ENCODE assay signal across 20 cellular contexts in the genomic region with DNA sequence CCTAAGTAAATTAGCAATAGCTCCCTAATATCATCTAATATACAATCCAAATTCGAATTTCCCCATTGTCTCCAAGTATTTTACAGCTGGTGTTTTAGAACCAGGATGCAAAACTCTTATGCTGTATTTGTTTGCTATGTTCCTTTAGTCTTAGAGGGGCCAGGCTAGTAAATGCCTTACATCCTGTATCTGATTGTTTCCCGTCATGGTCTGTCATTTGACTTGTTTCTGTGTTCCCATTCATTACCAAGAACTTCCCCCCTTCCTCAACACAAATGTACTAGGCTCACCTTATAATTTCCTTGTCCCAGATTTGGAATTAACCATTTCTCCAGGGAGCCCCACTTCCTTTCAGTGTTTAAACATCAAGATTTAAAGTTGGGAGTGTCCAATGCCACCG. TPM values are rescaled to one million over a fixed set of nuclear protein-coding genes. Genes with fewer than 3 reads are reported as not detected.
DNase-seq lines count a peak whose midpoint lies in the region; ATAC-seq and TF ChIP-seq lines count a peak whose summit lies in the region.
"Had no signal": no experiment of that assay in that cellular context is flagged by ENCODE, and none has a peak within 500 bp of the region (broad histone marks: within the 10 kb centered on the region; RNA-seq: fewer than 3 reads in every experiment).

No MANE protein-coding gene starts in this region.

- H3K9me3 ChIP-seq in heart left ventricle: no peaks in the 10 kb centered on the region
- no peaks in the 10 kb centered on the region for H3K9me3 ChIP-seq in right cardiac atrium (ENCODE audit: control insufficient read depth, low read length)
- no peaks in the 10 kb centered on the region for H3K9me3 ChIP-seq in gastrocnemius medialis
- H3K9me3 ChIP-seq in transverse colon: no peaks in the 10 kb centered on the region
- H3K9me3 ChIP-seq: Caco-2 had no signal

- H3K27ac ChIP-seq in heart left ventricle: peak overlapping the region; percentile 32 to 83 (median 63)
- no peak overlapping the region for H3K27ac ChIP-seq in right cardiac atrium (ENCODE audit: low read length)
- H3K27ac ChIP-seq in gastrocnemius medialis: peak overlapping the region in 3 of 4 donors; percentile 57 to 78 (median 61)
- H3K27ac ChIP-seq in transverse colon: no peak overlapping the region
- H3K27ac ChIP-seq: 22Rv1, BLaER1, C4-2B had no signal

- in situ Hi-C loops in gastrocnemius medialis (cut with MboI; ENCODE audit: low sequenced_read_pairs in 4 of 4): no loop called here
- in situ Hi-C loops in transverse colon (cut with MboI; ENCODE audit: low pct_ligation_motif_present in 1 of 4, low pct_unique_long_range_greater_than_20kb in 1 of 4, low sequenced_read_pairs in 3 of 4): no loop called here

- DNase-seq in heart left ventricle (no peak), left cardiac atrium (no peak), left ventricle myocardium superior (no peak), right cardiac atrium (no peak), NCI-H69 (lab: John Stamatoyannopoulos, UW) (peak; percentile 10), gastrocnemius medialis (no peak), natural killer cell (no peak), transverse colon (no peak)
- DNase-seq: Caco-2; CD4-positive, CD25-positive, alpha-beta regulatory T cell; CD8-positive, alpha-beta T cell; DMS153; DND-41; H9 had no signal

- H3K4me3 ChIP-seq in heart left ventricle: no peak overlapping the region
- no peak overlapping the region for H3K4me3 ChIP-seq in right cardiac atrium (ENCODE audit: low read length)
- no peak overlapping the region for H3K4me3 ChIP-seq in gastrocnemius medialis
- H3K4me3 ChIP-seq in transverse colon: no peak overlapping the region
- H3K4me3 ChIP-seq: BLaER1, GM23338 had no signal

- H3K4me3 Mint-ChIP-seq in natural killer cell: no peak overlapping the region
- H3K4me3 Mint-ChIP-seq: B cell; CD4-positive, CD25-positive, alpha-beta regulatory T cell; CD8-positive, alpha-beta T cell; GM23338; H9 had no signal

- no peak for TF ChIP-seq EP300 in transverse colon (IDR thresholded peaks at IDR 0.05; ENCODE audit: low read depth)

- H3K36me3 Mint-ChIP-seq in natural killer cell: no peaks in the 10 kb centered on the region
- H3K36me3 Mint-ChIP-seq: CD4-positive, CD25-positive, alpha-beta regulatory T cell; CD8-positive, alpha-beta T cell had no signal

- TF ChIP-seq POLR2A in heart left ventricle (IDR thresholded peaks at IDR 0.05) (no peak), gastrocnemius medialis (IDR thresholded peaks at IDR 0.05) (no peak), transverse colon (IDR thresholded peaks at IDR 0.05) (no peak)

- TF ChIP-seq CTCF in heart left ventricle (IDR thresholded peaks at IDR 0.05) (no peak), gastrocnemius medialis (IDR thresholded peaks at IDR 0.05 in 4 of 5, conservative IDR thresholded peaks at IDR 0.05 in 1 of 5) (no peak), natural killer cell (IDR thresholded peaks at IDR 0.05) (no peak), transverse colon (IDR thresholded peaks at IDR 0.05) (no peak)

- WGBS in heart left ventricle, 4 donors: 64 to 71% (median 67%) methylated on average over 3 of the region's 3 CpGs
- WGBS in right cardiac atrium: 71% methylated on average over 3 of the region's 3 CpGs
- 86 to 91% methylated on average over 3 of the region's 3 CpGs for WGBS in transverse colon (ENCODE audit: low coverage in 1 of 2), 2 donors

- H3K27me3 Mint-ChIP-seq in natural killer cell (ENCODE audit: low read depth in 2 of 2): peaks cover 0 to 6% of the 10 kb centered on the region in 2 donors
- H3K27me3 Mint-ChIP-seq: B cell had no signal

- H3K27me3 ChIP-seq in heart left ventricle: no peaks in the 10 kb centered on the region
- H3K27me3 ChIP-seq in right cardiac atrium (ENCODE audit: control insufficient read depth, insufficient read depth): no peaks in the 10 kb centered on the region
- H3K27me3 ChIP-seq in gastrocnemius medialis: no peaks in the 10 kb centered on the region
- H3K27me3 ChIP-seq in transverse colon: no peaks in the 10 kb centered on the region
- H3K27me3 ChIP-seq: BLaER1 had no signal

- intact Hi-C loops in heart left ventricle (cut with DNase I) (no loop called here), left cardiac atrium (cut with DNase I) (no loop called here), left ventricle myocardium superior (cut with micrococcal nuclease) (no loop called here), right cardiac atrium (cut with DNase I) (no loop called here), gastrocnemius medialis (cut with DNase I; ENCODE audit: low total_unique reads) (no loop called here), natural killer cell (cut with micrococcal nuclease) (no loop called here), transverse colon (cut with DNase I; ENCODE audit: low total_unique reads) (no loop called here)

- H3K4me1 Mint-ChIP-seq in natural killer cell: no peaks in the 10 kb centered on the region
- H3K4me1 Mint-ChIP-seq: CD4-positive, CD25-positive, alpha-beta regulatory T cell had no signal

- peaks cover 9 to 65% (median 41%) of the 10 kb centered on the region in 12 donors for H3K4me1 ChIP-seq in heart left ventricle
- peaks cover 23% of the 10 kb centered on the region for H3K4me1 ChIP-seq in right cardiac atrium (ENCODE audit: control insufficient read depth, insufficient read depth, low read length)
- peaks cover 14 to 50% of the 10 kb centered on the region in 2 donors for H3K4me1 ChIP-seq in gastrocnemius medialis
- H3K4me1 ChIP-seq in transverse colon: peaks cover 4 to 29% (median 10%) of the 10 kb centered on the region in 4 donors
- H3K4me1 ChIP-seq: Caco-2 had no signal

- H3K36me3 ChIP-seq in heart left ventricle: peaks cover 0 to 23% (median 0%) of the 10 kb centered on the region in 9 donors
- H3K36me3 ChIP-seq in gastrocnemius medialis: no peaks in the 10 kb centered on the region
- no peaks in the 10 kb centered on the region for H3K36me3 ChIP-seq in transverse colon
- H3K36me3 ChIP-seq: BLaER1 had no signal

- ATAC-seq in heart left ventricle: peak in 3 of 4 donors; percentile 29 to 86 (median 48)
- ATAC-seq in left cardiac atrium: no peak
- peak; percentile 18 for ATAC-seq in left ventricle myocardium superior
- ATAC-seq in right cardiac atrium: no peak
- ATAC-seq in gastrocnemius medialis: peak; percentile 31 to 45
- no peak for ATAC-seq in natural killer cell
- ATAC-seq: CD8-positive, alpha-beta T cell; GM23338; HCT116 had no signal

- no peaks in the 10 kb centered on the region for H3K9me3 Mint-ChIP-seq in natural killer cell
- H3K9me3 Mint-ChIP-seq: CD8-positive, alpha-beta T cell had no signal

- no peak overlapping the region for H3K27ac Mint-ChIP-seq in natural killer cell
- H3K27ac Mint-ChIP-seq: B cell; CD4-positive, CD25-positive, alpha-beta regulatory T cell; CD8-positive, alpha-beta T cell; GM23338; H9 had no signal

RNA-seq across cellular contexts. Expression of a gene that starts 54.1 kb away (rescaled TPM):
- total RNA-seq in heart left ventricle: 10 to 100 TPM; 15.4 to 39.3 (median 30.9) TPM
- 10 to 100 TPM; 29.3 to 35.3 TPM for polyA plus RNA-seq in heart left ventricle
- 10 to 100 TPM; 21.8 to 34.2 TPM for total RNA-seq in left cardiac atrium
- total RNA-seq in left ventricle myocardium superior: 34.2 TPM
- 10 to 100 TPM; 20.2 to 47.1 (median 34.1) TPM for total RNA-seq in right cardiac atrium
- 38.2 TPM for polyA plus RNA-seq in right cardiac atrium
- total RNA-seq in gastrocnemius medialis: 10 to 100 TPM; 22.9 to 37.5 (median 30.1) TPM
- total RNA-seq in natural killer cell: 100 to 1,000 TPM in 2 of 3 donors, 10 to 100 TPM in 1; 98.8 to 127 (median 107) TPM
- total RNA-seq in transverse colon: 10 to 100 TPM; 29.6 to 80.4 (median 45.8) TPM

Comparison
In these comparisons a context has a peak if more than half of its experiments do, and no peak if none do; other contexts are left out.
1. ATAC-seq: peak in heart left ventricle (3 of 4), left ventricle myocardium superior (single experiment) and gastrocnemius medialis (2 of 2); none in left cardiac atrium (0 of 2), right cardiac atrium (0 of 2) and natural killer cell (0 of 3).
2. H3K27ac ChIP-seq: peak in heart left ventricle (12 of 12) and gastrocnemius medialis (3 of 4); none in right cardiac atrium (single experiment) and transverse colon (0 of 4).